1 cellular context compared by ENCODE assay signal in the genomic region with DNA sequence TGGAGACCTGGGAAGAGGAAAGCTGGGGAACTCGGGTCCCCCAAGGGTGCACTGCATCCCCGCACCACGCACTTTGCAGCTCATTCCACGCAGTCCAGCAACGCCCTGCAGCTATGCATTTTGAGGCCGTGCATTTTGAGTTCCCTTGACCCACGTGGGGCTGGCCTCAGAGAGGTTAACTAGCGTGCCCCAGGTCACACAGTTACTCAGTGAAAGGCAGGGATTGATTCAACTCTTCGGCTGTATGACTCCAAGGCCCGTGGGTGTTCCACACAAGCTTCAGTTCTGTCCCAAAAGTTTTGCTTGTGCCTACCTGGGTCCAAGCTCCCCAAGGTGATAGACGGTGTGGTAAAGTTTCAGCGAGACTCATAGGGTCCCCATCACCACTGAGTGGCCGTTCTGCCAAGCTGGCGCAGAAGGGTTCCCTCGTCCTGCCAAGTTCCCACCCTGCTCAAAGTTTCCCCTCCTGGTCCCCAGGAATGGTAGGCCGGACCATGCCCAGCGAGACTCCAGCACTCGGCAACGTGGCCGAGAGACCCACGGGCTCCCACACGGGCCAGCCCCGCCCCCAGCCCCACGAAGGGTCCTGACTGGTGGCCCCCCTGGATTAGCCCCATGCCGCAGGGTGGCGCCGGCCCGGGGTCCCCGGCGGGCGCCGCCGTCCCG.
TF ChIP-seq lines count a peak whose summit lies in the region.

No MANE protein-coding gene starts in this region.

TF ChIP-seq in A549, 52 proteins besides CTCF, POLR2A, EP300 and RAD21 (continued from another document):
- TF ChIP-seq MAX (IDR thresholded peaks at IDR 0.05) (peak; percentile 62), HMGXB4 (CRISPR knock-in tag; IDR thresholded peaks at IDR 0.05; ENCODE audit: borderline replicate concordance) (no peak), HEYL (CRISPR knock-in tag; IDR thresholded peaks at IDR 0.05) (no peak), RARB (CRISPR knock-in tag; IDR thresholded peaks at IDR 0.05) (0 out of 2 replicates have a peak, but pooled peaks have one; percentile 15), CHD4 (IDR thresholded peaks at IDR 0.05; ENCODE audit: borderline replicate concordance) (no peak), PBX3 (IDR thresholded peaks at IDR 0.05) (no peak)
- TF ChIP-seq, protein P1, sequence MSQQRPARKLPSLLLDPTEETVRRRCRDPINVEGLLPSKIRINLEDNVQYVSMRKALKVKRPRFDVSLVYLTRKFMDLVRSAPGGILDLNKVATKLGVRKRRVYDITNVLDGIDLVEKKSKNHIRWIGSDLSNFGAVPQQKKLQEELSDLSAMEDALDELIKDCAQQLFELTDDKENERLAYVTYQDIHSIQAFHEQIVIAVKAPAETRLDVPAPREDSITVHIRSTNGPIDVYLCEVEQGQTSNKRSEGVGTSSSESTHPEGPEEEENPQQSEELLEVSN (IDR thresholded peaks at IDR 0.05; ENCODE audit: borderline replicate concordance, low read depth) = no peak; the same call in 1 of the 2 replicates
